Comparison of ENCODE assay signal across 17 cellular contexts in genomic region chr6:77454386-77454785, GRCh38. TPM values are rescaled to one million over a fixed set of nuclear protein-coding genes. Genes with fewer than 3 reads are reported as not detected.
"Had no signal": no experiment of that assay in that cellular context is flagged by ENCODE, and none has a peak within 500 bp of the region (broad histone marks: within the 10 kb centered on the region; RNA-seq: fewer than 3 reads in every experiment).

No MANE protein-coding gene starts in this region.

- ATAC-seq: body of pancreas; effector memory CD8-positive, alpha-beta T cell; heart left ventricle; stimulated activated memory B cell treated with anti-CD40 and anti-IgM and Interleukin-4, amounts not matched to agents 10 μg/mL and 1 μg/mL and 100 μg/mL, for 72 hours had no signal

- H3K36me3 ChIP-seq: adrenal gland, heart left ventricle, transverse colon had no signal

- H3K9me3 ChIP-seq: adrenal gland, body of pancreas, heart left ventricle, transverse colon had no signal

- H3K4me3 Mint-ChIP-seq: dendritic cell treated with granulocyte-macrophage colony-stimulating factor and Interleukin-4, amounts not matched to agents 40 ng/mL and 50 ng/mL, for 4 days; effector memory CD8-positive, alpha-beta T cell; stimulated activated memory B cell treated with anti-CD40 and anti-IgM and Interleukin-4, amounts not matched to agents 10 μg/mL and 1 μg/mL and 100 μg/mL, for 72 hours had no signal

- DNase-seq: activated CD4-positive, alpha-beta T cell treated with anti-CD3 and anti-CD28 coated beads, Interleukin-2, amount 50 U/mL, for 1 hour; activated naive CD4-positive, alpha-beta T cell treated with anti-CD3 and anti-CD28 coated beads, Interleukin-2, amount 50 U/mL, for 16 hours; activated T-cell treated with anti-CD3 and anti-CD28 coated beads for 4 hours; adrenal gland; body of pancreas; effector memory CD8-positive, alpha-beta T cell; erythroblast; foreskin melanocyte; heart left ventricle; kidney glomerular epithelial cell; small intestine; transverse colon had no signal

- H3K27me3 Mint-ChIP-seq: dendritic cell treated with granulocyte-macrophage colony-stimulating factor and Interleukin-4, amounts not matched to agents 40 ng/mL and 50 ng/mL, for 4 days; stimulated activated memory B cell treated with anti-CD40 and anti-IgM and Interleukin-4, amounts not matched to agents 10 μg/mL and 1 μg/mL and 100 μg/mL, for 72 hours had no signal

- H3K4me1 Mint-ChIP-seq: stimulated activated memory B cell treated with anti-CD40 and anti-IgM and Interleukin-4, amounts not matched to agents 10 μg/mL and 1 μg/mL and 100 μg/mL, for 72 hours had no signal

- H3K27me3 ChIP-seq: adrenal gland, body of pancreas, heart left ventricle, transverse colon had no signal

- H3K27ac ChIP-seq: adrenal gland, body of pancreas, heart left ventricle, transverse colon had no signal

- H3K9me3 Mint-ChIP-seq: activated T-helper 2 cell treated with anti-CD3 and anti-CD28 coated beads, Interferon-gamma antibody, Interleukin-2, Interleukin-4, amounts not matched to agents 10 μg/mL and 5 μg/mL and 100 μg/mL, durations not matched to agents 14 hours and 24 hours and 36 hours; dendritic cell treated with granulocyte-macrophage colony-stimulating factor and Interleukin-4, amounts not matched to agents 40 ng/mL and 50 ng/mL, for 4 days; effector memory CD8-positive, alpha-beta T cell; stimulated activated memory B cell treated with anti-CD40 and anti-IgM and Interleukin-4, amounts not matched to agents 10 μg/mL and 1 μg/mL and 100 μg/mL, for 72 hours had no signal

- H3K36me3 Mint-ChIP-seq: stimulated activated memory B cell treated with anti-CD40 and anti-IgM and Interleukin-4, amounts not matched to agents 10 μg/mL and 1 μg/mL and 100 μg/mL, for 72 hours had no signal

- H3K27ac Mint-ChIP-seq: activated T-helper 2 cell treated with anti-CD3 and anti-CD28 coated beads, Interferon-gamma antibody, Interleukin-2, Interleukin-4, amounts not matched to agents 10 μg/mL and 5 μg/mL and 100 μg/mL, durations not matched to agents 14 hours and 24 hours and 36 hours; dendritic cell treated with granulocyte-macrophage colony-stimulating factor and Interleukin-4, amounts not matched to agents 40 ng/mL and 50 ng/mL, for 4 days; effector memory CD8-positive, alpha-beta T cell; stimulated activated memory B cell treated with anti-CD40 and anti-IgM and Interleukin-4, amounts not matched to agents 10 μg/mL and 1 μg/mL and 100 μg/mL, for 72 hours had no signal

- H3K4me3 ChIP-seq: adrenal gland, body of pancreas, heart left ventricle, transverse colon had no signal

RNA-seq across cellular contexts. Expression of gene HTR1B, which starts 8.9 kb away (rescaled TPM):
- total RNA-seq: activated CD8-positive, alpha-beta memory T cell treated with anti-CD3 and anti-CD28 coated beads for 36 hours; activated T-helper 2 cell treated with anti-CD3 and anti-CD28 coated beads, Interferon-gamma antibody, Interleukin-2, Interleukin-4, amounts not matched to agents 10 μg/mL and 5 μg/mL and 100 μg/mL, durations not matched to agents 14 hours and 24 hours and 36 hours; T-helper 2 cell treated with Interferon-gamma antibody and Interleukin-4, amounts not matched to agents 100 ng/mL and 5 ng/mL, for 36 hours; transverse colon had no signal
